ENCODE assay signal across 1 cellular context in genomic region chr3:98688363-98688762, GRCh38.
TF ChIP-seq lines count a peak whose summit lies in the region.

No MANE protein-coding gene starts in this region.

TF ChIP-seq in K562, 482 proteins besides CTCF, POLR2A, EP300 and RAD21:
- no peak for TF ChIP-seq ZNF592 (IDR thresholded peaks at IDR 0.05)
- peak; percentile 81; the same call in 1 of the 2 replicates for TF ChIP-seq BRCA1 (IDR thresholded peaks at IDR 0.05)
- TF ChIP-seq BRCA1 (CRISPR knock-in tag; IDR thresholded peaks at IDR 0.05), result no peak
- TF ChIP-seq TEAD1 (CRISPR knock-in tag; IDR thresholded peaks at IDR 0.05), result no peak
- no peak for TF ChIP-seq ZNF764 (CRISPR knock-in tag; IDR thresholded peaks at IDR 0.05; ENCODE audit: low read depth)
- TF ChIP-seq MITF (IDR thresholded peaks at IDR 0.05), result no peak
- peak in 1 of 2 experiments; percentile 19 for TF ChIP-seq NCOA2 (IDR thresholded peaks at IDR 0.05; ENCODE audit: partially characterized antibody in 2 of 2)
